ENCODE assay signal across 8 cellular contexts in the genomic region with DNA sequence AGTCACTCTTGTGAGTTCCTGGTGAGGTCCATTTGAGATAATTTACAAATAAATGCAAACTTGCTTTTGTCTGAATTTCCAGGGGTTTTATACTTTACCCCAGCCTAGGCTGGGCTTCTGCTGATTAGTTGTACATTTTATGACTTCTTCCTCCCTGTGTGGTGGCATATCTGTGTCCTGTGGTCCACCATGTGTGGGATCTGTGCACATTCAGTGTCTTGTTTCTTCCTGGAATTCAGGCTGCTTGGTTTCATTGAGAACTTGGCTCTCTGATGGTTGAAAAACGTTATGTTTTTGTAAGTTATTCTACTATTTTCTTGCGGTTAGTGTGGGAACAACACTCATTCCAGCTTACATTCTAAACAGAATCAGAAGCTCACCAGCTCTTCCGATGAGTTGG.
"Had no signal": no experiment of that assay in that cellular context is flagged by ENCODE, and none has a peak within 500 bp of the region (broad histone marks: within the 10 kb centered on the region; RNA-seq: fewer than 3 reads in every experiment).

No MANE protein-coding gene starts in this region.

- DNase-seq: GM23248, H7, HFFc6 had no signal

- H3K9me3 ChIP-seq: HAP-1 had no signal

- H2AFZ ChIP-seq: GM23248 had no signal

- H3K4me1 ChIP-seq: HAP-1 had no signal

- H3K27ac ChIP-seq: GM23248, HL-60 had no signal

- H3K36me3 ChIP-seq: HAP-1 had no signal

- ATAC-seq: HCT116, HepG2, K562 had no signal

- H3K9ac ChIP-seq: GM23248 had no signal

- H3K4me3 ChIP-seq: GM23248, HAP-1, K562 had no signal
